In genomic region chr2:215269397-215270117, GRCh38 we compare ENCODE assay signal across 8 cellular contexts. TPM values are rescaled to one million over a fixed set of nuclear protein-coding genes. Genes with fewer than 3 reads are reported as not detected.
DNase-seq lines count a peak whose midpoint lies in the region; ATAC-seq and TF ChIP-seq lines count a peak whose summit lies in the region.

No MANE protein-coding gene starts in this region.

- peak overlapping the region; percentile 38; the same call in 1 of the 2 replicates for H2AFZ ChIP-seq in GM23338

- ATAC-seq in GM23338: peak; percentile 45

- H3K4me1 ChIP-seq in GM23338 (ENCODE audit: insufficient read depth): 0 out of 2 replicates have a peak, but pooled peaks cover 5% of the 10 kb centered on the region

- H3K4me1 Mint-ChIP-seq in GM23338 (peaks cover 11% of the 10 kb centered on the region), MCF 10A (ENCODE audit: insufficient read depth, unreplicated experiment) (no peaks in the 10 kb centered on the region)

- no peaks in the 10 kb centered on the region for H3F3A ChIP-seq in GM23338 (replicated peaks; ENCODE audit: low read depth)

- H3K27me3 ChIP-seq in GM23338 (ENCODE audit: insufficient read depth): no peaks in the 10 kb centered on the region

- TF ChIP-seq CTCF in GM23338 (conservative IDR thresholded peaks at IDR 0.05; ENCODE audit: low read depth in 2 of 2): peak; percentile 72 to 94
- peak; percentile 74 for TF ChIP-seq CTCF in MCF 10A (IDR thresholded peaks at IDR 0.05; ENCODE audit: unreplicated experiment)

- H3K9me2 ChIP-seq in GM23338 (ENCODE audit: insufficient read depth): no peaks in the 10 kb centered on the region

- POLR2A ChIA-PET in MCF 10A (lab: Yijun Ruan, JAX): interaction anchor here (0.6 to 1.7 kb wide), 7 partner anchors 13 to 1768 kb away, joined by 3 to 7 read pairs (median 4); partner anchors contain the start of gene ABCA12

- CTCF ChIA-PET in MCF 10A (lab: Yijun Ruan, JAX): interaction anchor here (0.6 to 1.8 kb wide), 56 partner anchors 9 to 1572 kb away, joined by 3 to 16 read pairs (median 4); no protein-coding TSS in a partner anchor

- no TSS peak for BruUV-seq in MCF 10A (replicated peaks; lab: Mats Ljungman, UMichigan)

- no peak overlapping the region for H3K27ac ChIP-seq in GM23338 (ENCODE audit: low read depth)

- H3K4me3 ChIP-seq in GM23338: no peak overlapping the region

- H3K36me3 ChIP-seq in GM23338 (ENCODE audit: insufficient read depth): no peaks in the 10 kb centered on the region

- intact Hi-C loops in MCF 10A (cut with micrococcal nuclease): loop anchor here (1.0 to 10.0 kb wide), 4 partner anchors 43 to 1465 kb away; partner anchors contain the start of gene ATIC

- DNase-seq in COR-L47 (lab: John Stamatoyannopoulos, UW) (peak; percentile 62), GM23338 (ENCODE audit: low spot score) (peak; percentile 85), NCI-H146 treated with DMSO at 0.1 percent for 48 hours (lab: John Stamatoyannopoulos, UW; ENCODE audit: unreplicated experiment) (peak; percentile 49), T-helper 9 cell (peak; percentile 40), MCF 10A (ENCODE audit: unreplicated experiment) (peak; percentile 87), islet precursor cell (peak; percentile 76), epidermal melanocyte (ENCODE audit: insufficient read length, low spot score) (no peak)
- DNase-seq in stimulated activated CD4-positive, alpha-beta T cell treated with anti-CD3 and anti-CD28 coated beads, Interleukin-1b, Interleukin-23, amount 100 ng/mL, for 24 hours (ENCODE audit: low read depth in 4 of 4, low spot score in 1 of 4): peak; percentile 9 to 33 (median 20)

- no peaks in the 10 kb centered on the region for H4K20me1 ChIP-seq in GM23338 (replicated peaks; ENCODE audit: insufficient read depth)

- H3K27ac Mint-ChIP-seq in GM23338 (no peak overlapping the region; the same call in 1 of the 2 replicates), MCF 10A (ENCODE audit: low read depth, unreplicated experiment) (peak overlapping the region; percentile 49)

- H3K4me2 ChIP-seq in GM23338: no peak overlapping the region

- H3K9me3 Mint-ChIP-seq in GM23338: no peaks in the 10 kb centered on the region; the same call in 2 of the 3 replicates
- H3K9me3 Mint-ChIP-seq in MCF 10A (ENCODE audit: unreplicated experiment): no peaks in the 10 kb centered on the region

- H3K79me2 ChIP-seq in GM23338 (replicated peaks; ENCODE audit: insufficient read depth): no peaks in the 10 kb centered on the region

- H3K36me3 Mint-ChIP-seq in GM23338 (ENCODE audit: low read depth) (no peaks in the 10 kb centered on the region), MCF 10A (ENCODE audit: insufficient read depth, unreplicated experiment) (no peaks in the 10 kb centered on the region)

- H3K27me3 Mint-ChIP-seq in GM23338 (ENCODE audit: insufficient read depth, low read depth, poor library complexity) (peaks cover 7% of the 10 kb centered on the region), MCF 10A (ENCODE audit: insufficient read depth, unreplicated experiment) (no peaks in the 10 kb centered on the region)

- H3K4me3 Mint-ChIP-seq in GM23338 (no peak overlapping the region), MCF 10A (ENCODE audit: unreplicated experiment) (no peak overlapping the region)

TF ChIP-seq in GM23338, 12 proteins besides CTCF, POLR2A, EP300 and RAD21 (continues in another document):
- no peak for TF ChIP-seq EZH2 (IDR thresholded peaks at IDR 0.05; ENCODE audit: low read depth, unreplicated experiment)
- TF ChIP-seq NANOG (IDR thresholded peaks at IDR 0.05; ENCODE audit: borderline replicate concordance): no peak
- TF ChIP-seq STAT1 (IDR thresholded peaks at IDR 0.05; ENCODE audit: unreplicated experiment): no peak
- TF ChIP-seq CREB1 (CRISPR knock-in tag; IDR thresholded peaks at IDR 0.05; ENCODE audit: low read depth): no peak
- TF ChIP-seq ZNF331 (CRISPR knock-in tag; IDR thresholded peaks at IDR 0.05; ENCODE audit: low read depth): no peak
- no peak for TF ChIP-seq JUNB (IDR thresholded peaks at IDR 0.05; ENCODE audit: unreplicated experiment)
- no peak for TF ChIP-seq POLR2AphosphoS5 (IDR thresholded peaks at IDR 0.05; ENCODE audit: low read depth)
- no peak for TF ChIP-seq REST (IDR thresholded peaks at IDR 0.05; ENCODE audit: unreplicated experiment)
- no peak for TF ChIP-seq EZH2phosphoT487 (IDR thresholded peaks at IDR 0.05; ENCODE audit: unreplicated experiment)
- TF ChIP-seq ETS1 (IDR thresholded peaks at IDR 0.05): no peak
- TF ChIP-seq ZNF114 (CRISPR knock-in tag; IDR thresholded peaks at IDR 0.05): no peak

RNA-seq across cellular contexts. Expression of gene ATIC, which starts 42.3 kb away (rescaled TPM):
- 118 and 141 TPM in 2 replicates for total RNA-seq in GM23338 (2014; rRNA removed; shearing (Covaris generic))
- 182 and 185 TPM in 2 replicates for polyA plus RNA-seq in GM23338 (2016; fragmentation: Nextera tagmentation; extraction: Ambion mirVana)
- total RNA-seq in MCF 10A (2022): 216 and 297 TPM in 2 replicates
